In the genomic region with DNA sequence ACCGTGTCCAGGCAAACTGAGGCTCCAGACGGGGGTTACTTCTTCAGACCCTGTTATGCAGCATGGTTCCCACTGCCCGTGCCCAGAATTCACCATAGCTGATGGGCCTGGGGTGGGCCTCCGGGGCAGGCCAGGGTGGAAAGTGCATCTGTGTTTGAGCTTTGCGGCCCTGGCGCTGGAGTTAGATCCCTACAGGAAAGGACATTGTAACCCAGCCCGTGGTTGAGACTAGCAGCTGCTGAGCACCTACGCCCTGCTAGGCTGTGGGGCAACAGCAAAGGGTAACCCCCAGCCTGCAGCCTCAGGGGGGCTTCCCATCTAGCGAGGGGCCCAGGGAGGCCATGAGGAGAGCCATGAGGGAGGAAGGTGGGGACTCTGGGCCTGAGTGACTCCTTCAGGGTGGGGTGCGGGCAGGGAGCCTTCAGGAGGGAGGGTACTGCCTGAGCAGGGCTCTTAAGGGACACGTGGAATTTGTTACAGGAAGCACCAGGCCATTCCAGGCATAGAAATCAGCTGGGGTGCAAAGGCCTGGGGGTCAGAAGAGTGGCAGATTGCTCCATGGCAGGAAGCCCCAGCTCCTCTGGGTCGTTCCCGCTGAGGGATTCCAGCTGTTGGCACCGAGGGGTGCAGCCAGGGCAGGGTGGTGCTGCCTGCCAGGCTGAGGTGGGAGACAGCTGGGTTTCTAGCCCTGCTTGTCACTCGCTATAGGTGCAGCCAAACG, we compare ENCODE assay signal across 13 cellular contexts. TPM values are rescaled to one million over a fixed set of nuclear protein-coding genes. Genes with fewer than 3 reads are reported as not detected.
A peak's percentile ranks its signal among the peaks of the same experiment; 100 is the strongest.
DNase-seq lines count a peak whose midpoint lies in the region; ATAC-seq and TF ChIP-seq lines count a peak whose summit lies in the region.
"Had no signal": no experiment of that assay in that cellular context is flagged by ENCODE, and none has a peak within 500 bp of the region (broad histone marks: within the 10 kb centered on the region; RNA-seq: fewer than 3 reads in every experiment).

No MANE protein-coding gene starts in this region.

- H3K27ac Mint-ChIP-seq in stimulated activated effector memory CD8-positive, alpha-beta T cell treated with anti-CD3 and anti-CD28 coated beads, Interleukin-12 subunit alpha, Interleukin-12 subunit beta, amount 100 ng/mL, for 72 hours = peak overlapping the region; percentile 100

- H3K27ac ChIP-seq in cingulate gyrus (ENCODE audit: low read depth, low read length) = peak overlapping the region; percentile 67
- H3K27ac ChIP-seq in right lobe of liver = peak overlapping the region; percentile 83 to 93 (median 91)

- peak; percentile 39 for DNase-seq in MG63
- no peak for DNase-seq in right lobe of liver
- DNase-seq in stimulated activated effector memory CD8-positive, alpha-beta T cell treated with anti-CD3 and anti-CD28 coated beads, Interleukin-12 subunit alpha, Interleukin-12 subunit beta, amount 100 ng/mL, for 72 hours (ENCODE audit: low spot score in 2 of 2) = no peak
- no peak for DNase-seq in OCI-M2 (lab: John Stamatoyannopoulos, UW; ENCODE audit: unreplicated experiment)
- no peak for DNase-seq in Kasumi-1 (lab: John Stamatoyannopoulos, UW)
- DNase-seq in GM20000 (ENCODE audit: low spot score) = no peak
- DNase-seq: Karpas-422; NCI-H2227 treated with DMSO at 0.1 percent for 48 hours; SHP77 treated with DMSO at 0.1 percent for 48 hours; stimulated activated CD4-positive, alpha-beta T cell treated with anti-CD3 and anti-CD28 coated beads, Interleukin-15, amount 100 ng/mL, for 24 hours had no signal

- intact Hi-C loops in right lobe of liver (cut with DNase I) = no loop called here

- H3K9me3 ChIP-seq in MG63 = no peaks in the 10 kb centered on the region
- H3K9me3 ChIP-seq in right lobe of liver = no peaks in the 10 kb centered on the region

- ATAC-seq in right lobe of liver = peak; percentile 24 to 35 (median 32)
- ATAC-seq in stimulated activated effector memory CD8-positive, alpha-beta T cell treated with anti-CD3 and anti-CD28 coated beads, Interleukin-12 subunit alpha, Interleukin-12 subunit beta, amount 100 ng/mL, for 72 hours = no peak
- no peak for ATAC-seq in GM19467 (IDR thresholded peaks at IDR 0.05; ENCODE audit: unreplicated experiment)

- no peak for TF ChIP-seq POLR2A in right lobe of liver (IDR thresholded peaks at IDR 0.05)

- H3K36me3 Mint-ChIP-seq in stimulated activated effector memory CD8-positive, alpha-beta T cell treated with anti-CD3 and anti-CD28 coated beads, Interleukin-12 subunit alpha, Interleukin-12 subunit beta, amount 100 ng/mL, for 72 hours = peaks cover 100% of the 10 kb centered on the region

- H3K36me3 ChIP-seq in MG63 = no peaks in the 10 kb centered on the region
- H3K36me3 ChIP-seq in right lobe of liver = peaks cover 0 to 3% (median 0%) of the 10 kb centered on the region in 4 donors

- peaks cover 0 to 56% (median 32%) of the 10 kb centered on the region in 4 donors for H3K4me1 ChIP-seq in right lobe of liver

- no peak for TF ChIP-seq CTCF in right lobe of liver (IDR thresholded peaks at IDR 0.05)
- no peak for TF ChIP-seq CTCF in GM20000 (IDR thresholded peaks at IDR 0.05; ENCODE audit: extremely low read depth, missing control alignments)

- peak overlapping the region; percentile 16 for H3K4me3 Mint-ChIP-seq in stimulated activated effector memory CD8-positive, alpha-beta T cell treated with anti-CD3 and anti-CD28 coated beads, Interleukin-12 subunit alpha, Interleukin-12 subunit beta, amount 100 ng/mL, for 72 hours
- H3K4me3 Mint-ChIP-seq: activated naive CD8-positive, alpha-beta T cell had no signal

- 46% methylated on average over 6 of the region's 16 CpGs for WGBS in right lobe of liver (ENCODE audit: insufficient coverage, low coverage, low lambda C conversion rate, missing lambda C conversion rate)

- H3K27me3 ChIP-seq in MG63 (no peaks in the 10 kb centered on the region), right lobe of liver (no peaks in the 10 kb centered on the region)

- H3K9me3 Mint-ChIP-seq in stimulated activated effector memory CD8-positive, alpha-beta T cell treated with anti-CD3 and anti-CD28 coated beads, Interleukin-12 subunit alpha, Interleukin-12 subunit beta, amount 100 ng/mL, for 72 hours = no peaks in the 10 kb centered on the region

- H3K4me1 Mint-ChIP-seq in stimulated activated effector memory CD8-positive, alpha-beta T cell treated with anti-CD3 and anti-CD28 coated beads, Interleukin-12 subunit alpha, Interleukin-12 subunit beta, amount 100 ng/mL, for 72 hours = peaks cover 94% of the 10 kb centered on the region

- no peak overlapping the region for H3K4me3 ChIP-seq in MG63
- H3K4me3 ChIP-seq in right lobe of liver = no peak overlapping the region

RNA-seq across cellular contexts. Expression of a gene that starts 18.9 kb away (rescaled TPM):
- total RNA-seq in MG63 (2014; rRNA removed; shearing (Covaris generic); ENCODE audit: low replicate concordance) = 2.5 and 3.9 TPM in 2 replicates
- 10 to 100 TPM; 12.9 to 56.9 (median 26.5) TPM for total RNA-seq in right lobe of liver

RNA-seq across cellular contexts. Expression of a gene that starts 44.1 kb away (rescaled TPM):
- total RNA-seq in MG63 (2014; rRNA removed; shearing (Covaris generic); ENCODE audit: low replicate concordance) = 12.1 and 16.2 TPM in 2 replicates
- total RNA-seq in right lobe of liver = 10 to 100 TPM; 25.9 to 36.9 (median 30.8) TPM

Comparison
In these comparisons a context has a peak if more than half of its experiments do, and no peak if none do; other contexts are left out.
1. ATAC-seq: peak in right lobe of liver (4 of 4); none in stimulated activated effector memory CD8-positive, alpha-beta T cell treated with anti-CD3 and anti-CD28 coated beads, Interleukin-12 subunit alpha, Interleukin-12 subunit beta, amount 100 ng/mL, for 72 hours (single experiment) and GM19467 (single experiment).